15 cellular contexts compared by ENCODE assay signal in the genomic region with DNA sequence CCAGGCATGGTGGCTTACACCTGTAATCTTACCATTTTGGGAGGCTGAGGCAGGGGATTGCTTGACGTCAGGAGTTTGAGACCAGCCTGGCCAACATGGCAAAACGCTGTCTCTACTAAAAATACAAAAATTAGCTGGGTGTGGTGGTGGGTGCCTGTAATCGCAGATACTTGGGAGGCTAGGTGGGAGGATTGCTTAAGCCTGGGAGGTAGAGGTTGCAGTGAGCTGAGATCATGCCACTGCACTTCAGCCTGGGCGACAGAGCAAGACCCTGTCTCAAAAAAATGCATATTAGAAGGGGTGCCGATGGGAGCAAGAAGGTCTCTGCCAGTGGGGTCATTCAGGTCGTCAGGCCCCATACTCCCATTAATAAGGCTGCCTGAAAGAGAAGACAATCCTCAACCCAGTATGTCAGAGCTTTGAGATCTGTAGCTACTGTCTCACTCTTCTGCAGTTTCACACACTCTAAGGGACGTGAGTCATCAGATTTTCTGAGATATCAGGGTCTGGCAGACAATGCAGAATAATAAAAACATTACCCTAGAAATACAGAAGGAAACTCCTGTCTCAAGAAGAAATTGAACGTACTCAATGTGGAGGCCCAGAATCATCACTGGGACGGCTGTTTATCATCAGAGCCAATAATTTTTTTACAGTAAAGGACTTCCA.
DNase-seq lines count a peak whose midpoint lies in the region; ATAC-seq and TF ChIP-seq lines count a peak whose summit lies in the region.
"Had no signal": no experiment of that assay in that cellular context is flagged by ENCODE, and none has a peak within 500 bp of the region (broad histone marks: within the 10 kb centered on the region; RNA-seq: fewer than 3 reads in every experiment).

No MANE protein-coding gene starts in this region.

- no peaks in the 10 kb centered on the region for H3F3A ChIP-seq in neural progenitor cell (ENCODE audit: low read depth)

- H3K36me3 Mint-ChIP-seq in neural progenitor cell: no peaks in the 10 kb centered on the region

- no TSS peak for BruUV-seq in Panc1 (replicated peaks; lab: Mats Ljungman, UMichigan)

- H3K9me3 ChIP-seq in Panc1 (ENCODE audit: control insufficient read depth, insufficient read depth, low read depth, low read length) (no peaks in the 10 kb centered on the region), neural progenitor cell (ENCODE audit: low read depth) (no peaks in the 10 kb centered on the region)
- H3K9me3 ChIP-seq: body of pancreas had no signal

- TF ChIP-seq POLR2A in erythroblast (IDR thresholded peaks at IDR 0.05; ENCODE audit: low read length): no peak

- H4K20me1 ChIP-seq in neural progenitor cell (ENCODE audit: low read depth): no peaks in the 10 kb centered on the region

- CTCF ChIA-PET in Panc1 (lab: Charles Lee): interaction anchor here (0.7 kb wide), 1 partner anchor 15 kb away, joined by 3 read pairs; no protein-coding TSS in a partner anchor

- peaks cover 2% of the 10 kb centered on the region for H3K27me3 Mint-ChIP-seq in neural progenitor cell (ENCODE audit: insufficient read depth, low read depth)

- H3K4me1 ChIP-seq in Panc1 (ENCODE audit: control insufficient read depth, insufficient read depth, low read length) (peaks cover 8% of the 10 kb centered on the region), neural progenitor cell (peaks cover 2% of the 10 kb centered on the region)
- H3K4me1 ChIP-seq: body of pancreas had no signal

- no peaks in the 10 kb centered on the region for H3K9me3 Mint-ChIP-seq in neural progenitor cell
- H3K9me3 Mint-ChIP-seq: nephron progenitor cell had no signal

- H3K36me3 ChIP-seq in Panc1 (ENCODE audit: control insufficient read depth, insufficient read depth, low read length): no peaks in the 10 kb centered on the region
- H3K36me3 ChIP-seq in neural progenitor cell: no peaks in the 10 kb centered on the region

- H3K27ac ChIP-seq in Panc1 (ENCODE audit: low read length) (no peak overlapping the region), neural progenitor cell (no peak overlapping the region)
- H3K27ac ChIP-seq: body of pancreas, PC-9 had no signal

- no peak overlapping the region for H3K4me3 Mint-ChIP-seq in neural progenitor cell
- H3K4me3 Mint-ChIP-seq: nephron progenitor cell had no signal

- in situ Hi-C loops in Panc1 (cut with HindIII; ENCODE audit: low pct_unique_long_range_greater_than_20kb, low sequenced_read_pairs): no loop called here

- ATAC-seq in Panc1: peak; percentile 74; the same call in 1 of the 2 replicates
- peak; percentile 49 for ATAC-seq in omental fat pad (ENCODE audit: low FRiP score)
- ATAC-seq in GM18867 (IDR thresholded peaks at IDR 0.05; ENCODE audit: unreplicated experiment): no peak
- ATAC-seq: body of pancreas had no signal

- DNase-seq in COLO829 (ENCODE audit: low spot score) (peak; percentile 36), Panc1 (ENCODE audit: low read depth, low spot score) (no peak), erythroblast (lab: John Stamatoyannopoulos, UW) (peak; percentile 1 to 40), omental fat pad (ENCODE audit: low spot score) (no peak), NOMO-1 (lab: John Stamatoyannopoulos, UW; ENCODE audit: unreplicated experiment in 2 of 2) (no peak), HuH-7.5 (ENCODE audit: low spot score) (no peak), neural progenitor cell (ENCODE audit: low spot score) (no peak)
- DNase-seq: body of pancreas; COR-L47; Karpas-422; NCI-H2107; nephron progenitor cell; PC-9; stimulated activated CD4-positive, alpha-beta T cell treated with anti-CD3 and anti-CD28 coated beads, Interleukin-15, amount 100 ng/mL, for 24 hours had no signal

- H3K79me2 ChIP-seq in neural progenitor cell (ENCODE audit: low read depth): no peaks in the 10 kb centered on the region

- H3K9ac ChIP-seq in neural progenitor cell: no peak overlapping the region

- H3K4me1 Mint-ChIP-seq in neural progenitor cell: no peaks in the 10 kb centered on the region

- intact Hi-C loops in Panc1 (cut with micrococcal nuclease; ENCODE audit: unreplicated experiment): no loop called here

- TF ChIP-seq CTCF in Panc1 (IDR thresholded peaks at IDR 0.05) (no peak), omental fat pad (IDR thresholded peaks at IDR 0.05) (no peak), neural progenitor cell (IDR thresholded peaks at IDR 0.05) (no peak)

- no peak overlapping the region for H3K4me2 ChIP-seq in neural progenitor cell
- H3K4me2 ChIP-seq: PC-9 had no signal

- no peak overlapping the region for H2AFZ ChIP-seq in neural progenitor cell (replicated peaks)
- H2AFZ ChIP-seq: PC-9 had no signal

- H3K4me3 ChIP-seq in Panc1 (ENCODE audit: low read depth in 2 of 2, low read length in 2 of 2): no peak overlapping the region
- no peak overlapping the region for H3K4me3 ChIP-seq in neural progenitor cell
- H3K4me3 ChIP-seq: body of pancreas, PC-9 had no signal

- H3K27me3 ChIP-seq in Panc1 (ENCODE audit: control insufficient read depth, insufficient read depth, low read length) (no peaks in the 10 kb centered on the region), neural progenitor cell (no peaks in the 10 kb centered on the region)
- H3K27me3 ChIP-seq: body of pancreas had no signal

- POLR2A ChIA-PET in Panc1 (lab: Charles Lee): interaction anchor here (0.6 kb wide), 2 partner anchors 14 to 201 kb away, joined by 3 to 13 read pairs; no protein-coding TSS in a partner anchor

- no peak overlapping the region for H3K27ac Mint-ChIP-seq in neural progenitor cell
- H3K27ac Mint-ChIP-seq: nephron progenitor cell had no signal

Comparison
In these comparisons a context has a peak if more than half of its experiments do, and no peak if none do; other contexts are left out.
1. DNase-seq: peak in COLO829 (single experiment) and erythroblast (2 of 2); none in Panc1 (single experiment), omental fat pad (single experiment), NOMO-1 (0 of 2), HuH-7.5 (single experiment) and neural progenitor cell (single experiment).